Comparison of ENCODE assay signal across 1 cellular context in genomic region chr6:43052842-43053544, GRCh38.
TF ChIP-seq lines count a peak whose summit lies in the region.

No MANE protein-coding gene starts in this region.

TF ChIP-seq in WTC11, 78 proteins besides CTCF, POLR2A, EP300 and RAD21 (continued from another document):
- TF ChIP-seq, protein P1, sequence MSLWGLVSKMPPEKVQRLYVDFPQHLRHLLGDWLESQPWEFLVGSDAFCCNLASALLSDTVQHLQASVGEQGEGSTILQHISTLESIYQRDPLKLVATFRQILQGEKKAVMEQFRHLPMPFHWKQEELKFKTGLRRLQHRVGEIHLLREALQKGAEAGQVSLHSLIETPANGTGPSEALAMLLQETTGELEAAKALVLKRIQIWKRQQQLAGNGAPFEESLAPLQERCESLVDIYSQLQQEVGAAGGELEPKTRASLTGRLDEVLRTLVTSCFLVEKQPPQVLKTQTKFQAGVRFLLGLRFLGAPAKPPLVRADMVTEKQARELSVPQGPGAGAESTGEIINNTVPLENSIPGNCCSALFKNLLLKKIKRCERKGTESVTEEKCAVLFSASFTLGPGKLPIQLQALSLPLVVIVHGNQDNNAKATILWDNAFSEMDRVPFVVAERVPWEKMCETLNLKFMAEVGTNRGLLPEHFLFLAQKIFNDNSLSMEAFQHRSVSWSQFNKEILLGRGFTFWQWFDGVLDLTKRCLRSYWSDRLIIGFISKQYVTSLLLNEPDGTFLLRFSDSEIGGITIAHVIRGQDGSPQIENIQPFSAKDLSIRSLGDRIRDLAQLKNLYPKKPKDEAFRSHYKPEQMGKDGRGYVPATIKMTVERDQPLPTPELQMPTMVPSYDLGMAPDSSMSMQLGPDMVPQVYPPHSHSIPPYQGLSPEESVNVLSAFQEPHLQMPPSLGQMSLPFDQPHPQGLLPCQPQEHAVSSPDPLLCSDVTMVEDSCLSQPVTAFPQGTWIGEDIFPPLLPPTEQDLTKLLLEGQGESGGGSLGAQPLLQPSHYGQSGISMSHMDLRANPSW (CRISPR knock-in tag; conservative IDR thresholded peaks at IDR 0.05; ENCODE audit: low read depth) = no peak
- no peak for TF ChIP-seq HMGA2 (CRISPR knock-in tag; IDR thresholded peaks at IDR 0.05)
